Comparison of ENCODE assay signal across 8 cellular contexts in the genomic region with DNA sequence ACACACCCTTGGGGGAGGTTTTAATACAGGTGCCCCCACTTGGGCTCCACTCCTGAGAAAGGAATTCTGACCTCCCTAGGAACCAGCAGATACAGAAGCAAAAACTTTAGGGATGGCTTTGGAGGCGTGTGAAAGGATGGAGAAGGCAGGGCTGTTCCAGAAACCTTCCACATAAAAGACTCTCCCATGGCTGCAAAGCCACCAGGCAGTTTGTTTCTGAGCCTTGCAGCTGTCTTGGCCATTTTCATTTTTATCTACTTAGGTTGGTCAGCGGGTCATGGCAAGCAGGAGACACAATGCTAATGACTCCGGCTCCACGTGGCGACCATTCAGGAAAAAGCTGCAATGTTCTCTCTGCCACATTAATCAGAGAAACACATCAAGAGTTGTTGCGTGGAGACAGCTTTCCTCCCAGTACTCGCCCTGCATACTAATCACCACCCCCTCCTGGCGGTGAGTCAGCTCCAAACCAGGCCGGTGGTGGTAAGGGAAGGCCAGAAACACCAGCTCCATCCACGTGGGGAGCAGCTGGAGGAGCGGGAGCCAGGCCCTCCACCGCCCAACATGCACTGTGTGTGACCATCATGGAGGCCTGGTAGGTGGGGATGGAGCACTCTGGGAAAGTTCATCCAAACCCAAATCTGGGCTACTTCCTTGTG. TPM values are rescaled to one million over a fixed set of nuclear protein-coding genes. Genes with fewer than 3 reads are reported as not detected.
DNase-seq lines count a peak whose midpoint lies in the region; ATAC-seq, FAIRE-seq and TF ChIP-seq lines count a peak whose summit lies in the region.

No MANE protein-coding gene starts in this region.

- no peak for TF ChIP-seq POLR2A in GM12892 (IDR thresholded peaks at IDR 0.05; ENCODE audit: low read depth, low read length)

- ATAC-seq in GM18873 (IDR thresholded peaks at IDR 0.05; ENCODE audit: low FRiP score, unreplicated experiment), result no peak

- in situ Hi-C loops in KBM-7 (cut with MboI; ENCODE audit: low pct_unique_long_range_greater_than_20kb, low sequenced_read_pairs), result loop anchor here (10.0 kb wide), 1 partner anchor 145 kb away; no protein-coding TSS in a partner anchor

- FAIRE-seq in GM12892 (lab: Jason Lieb, UNC) (no peak), GM19239 (lab: Jason Lieb, UNC) (no peak)

- peak overlapping the region; percentile 22 for H3K27ac ChIP-seq in substantia nigra (ENCODE audit: low read depth, low read length, poor library complexity, severe bottlenecking)

- DNase-seq in COLO829 (ENCODE audit: low spot score) (peak; percentile 88), KBM-7 (peak; percentile 40), iPS DF 19.7 (ENCODE audit: low read depth, low spot score) (peak; percentile 75), substantia nigra (lab: John Stamatoyannopoulos, UW) (peak in 45 of 49 donors; percentile 17 to 86 (median 68)), GM12892 (ENCODE audit: insufficient read length) (no peak), GM19239 (ENCODE audit: insufficient read length, low spot score) (no peak)
- DNase-seq in activated effector memory CD4-positive, alpha-beta T cell treated with Interleukin-2 at 50 U/mL for 16 hours, result peak; percentile 38

RNA-seq across cellular contexts. Expression of gene IRF2BPL, which starts 30.9 kb away (rescaled TPM):
- 3.9 TPM for polyA plus RNA-seq in GM12892 (2012; ENCODE audit: missing spikeins)

RNA-seq across cellular contexts. Expression of gene CIPC, which starts 38.7 kb away (rescaled TPM):
- 11.6 TPM for polyA plus RNA-seq in GM12892 (2012; ENCODE audit: missing spikeins)

Comparison
In these comparisons a context has a peak if more than half of its experiments do, and no peak if none do; other contexts are left out.
1. DNase-seq: peak in COLO829 (single experiment), KBM-7 (single experiment), activated effector memory CD4-positive, alpha-beta T cell treated with Interleukin-2 at 50 U/mL for 16 hours (single experiment), iPS DF 19.7 (single experiment) and substantia nigra (45 of 49); none in GM12892 (single experiment) and GM19239 (single experiment).